In the genomic region with DNA sequence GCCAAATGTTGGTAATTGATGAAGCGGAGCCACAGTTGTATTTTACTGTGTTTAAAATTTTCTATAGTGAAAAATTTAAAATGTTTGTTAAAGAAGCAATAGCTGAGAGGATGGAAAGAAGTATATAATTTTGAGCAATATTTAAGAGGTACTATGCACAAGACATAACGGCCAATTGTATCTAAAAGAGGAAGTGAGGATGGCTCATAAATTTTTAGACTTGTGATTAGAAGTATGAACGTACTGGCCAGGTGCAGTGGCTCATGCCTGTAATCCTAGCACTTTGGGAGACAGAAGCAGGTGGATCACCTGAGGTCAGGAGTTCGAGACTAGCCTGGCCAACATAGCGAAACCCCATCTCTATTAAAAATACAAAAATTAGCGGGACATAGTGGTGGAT, we compare ENCODE assay signal across 22 cellular contexts.
"Had no signal": no experiment of that assay in that cellular context is flagged by ENCODE, and none has a peak within 500 bp of the region (broad histone marks: within the 10 kb centered on the region; RNA-seq: fewer than 3 reads in every experiment).

No MANE protein-coding gene starts in this region.

- H3K4me3 Mint-ChIP-seq: activated CD4-positive, alpha-beta T cell treated with anti-CD3 and anti-CD28 coated beads, Interleukin-2, amount 10 ng/mL, durations not matched to agents 7 days and 5 days; activated CD8-positive, alpha-beta memory T cell treated with anti-CD3 and anti-CD28 coated beads, Interleukin-2, amount 10 ng/mL, durations not matched to agents 7 days and 5 days; activated CD8-positive, alpha-beta T cell treated with anti-CD3 and anti-CD28 coated beads for 36 hours; activated naive CD4-positive, alpha-beta T cell treated with anti-CD3 and anti-CD28 coated beads, Interleukin-2, amount 50 U/mL, for 24 hours; dendritic cell treated with granulocyte-macrophage colony-stimulating factor and Interleukin-4, amounts not matched to agents 40 ng/mL and 50 ng/mL, for 4 days; memory B cell; nephron had no signal

- H3K36me3 Mint-ChIP-seq: activated CD8-positive, alpha-beta memory T cell treated with anti-CD3 and anti-CD28 coated beads, Interleukin-2, amount 10 ng/mL, durations not matched to agents 7 days and 5 days; activated naive CD4-positive, alpha-beta T cell treated with anti-CD3 and anti-CD28 coated beads, Interleukin-2, amount 50 U/mL, for 24 hours; memory B cell had no signal

- ATAC-seq: activated CD4-positive, CD25-positive, alpha-beta regulatory T cell treated with anti-CD3 and anti-CD28 coated beads, Interleukin-2, amount 50 U/mL, for 24 hours; activated CD8-positive, alpha-beta memory T cell treated with anti-CD3 and anti-CD28 coated beads, Interleukin-2, amount 10 ng/mL, durations not matched to agents 7 days and 5 days; activated CD8-positive, alpha-beta T cell treated with anti-CD3 and anti-CD28 coated beads for 36 hours; body of pancreas; heart right ventricle; left colon; pancreas; psoas muscle; right cardiac atrium; stimulated activated naive CD8-positive, alpha-beta T cell treated with anti-CD3 and anti-CD28 coated beads, Interleukin-15, Interleukin-2, amounts not matched to agents 100 U/mL and 50 U/mL, for 24 hours had no signal

- DNase-seq: activated CD4-positive, alpha-beta T cell treated with anti-CD3 and anti-CD28 coated beads, Interleukin-2, amount 10 ng/mL, durations not matched to agents 7 days and 5 days; activated CD8-positive, alpha-beta memory T cell treated with anti-CD3 and anti-CD28 coated beads, Interleukin-2, amount 10 ng/mL, durations not matched to agents 7 days and 5 days; activated CD8-positive, alpha-beta T cell treated with anti-CD3 and anti-CD28 coated beads for 36 hours; activated gamma-delta T cell treated with Interleukin-2 at 50 U/mL for 16 hours; activated T-cell treated with anti-CD3 and anti-CD28 coated beads for 4 hours; anterior cingulate cortex; body of pancreas; effector CD4-positive, alpha-beta T cell; heart right ventricle; left colon; pancreas; psoas muscle; stimulated activated CD4-positive, alpha-beta T cell treated with anti-CD3 and anti-CD28 coated beads, Interleukin-4, amount 100 ng/mL, for 24 hours; stimulated activated naive CD8-positive, alpha-beta T cell treated with anti-CD3 and anti-CD28 coated beads, Interleukin-15, Interleukin-2, amounts not matched to agents 100 U/mL and 50 U/mL, for 24 hours; substantia nigra; thyroid gland had no signal

- H3K9me3 Mint-ChIP-seq: activated CD4-positive, alpha-beta T cell treated with anti-CD3 and anti-CD28 coated beads, Interleukin-2, amount 10 ng/mL, durations not matched to agents 7 days and 5 days; activated CD8-positive, alpha-beta T cell treated with anti-CD3 and anti-CD28 coated beads for 36 hours had no signal

- H3K27me3 Mint-ChIP-seq: dendritic cell treated with granulocyte-macrophage colony-stimulating factor and Interleukin-4, amounts not matched to agents 40 ng/mL and 50 ng/mL, for 4 days; memory B cell had no signal

- H3K27ac Mint-ChIP-seq: activated CD4-positive, alpha-beta T cell treated with anti-CD3 and anti-CD28 coated beads, Interleukin-2, amount 10 ng/mL, durations not matched to agents 7 days and 5 days; activated CD8-positive, alpha-beta memory T cell treated with anti-CD3 and anti-CD28 coated beads, Interleukin-2, amount 10 ng/mL, durations not matched to agents 7 days and 5 days; activated CD8-positive, alpha-beta T cell treated with anti-CD3 and anti-CD28 coated beads for 36 hours; activated naive CD4-positive, alpha-beta T cell treated with anti-CD3 and anti-CD28 coated beads, Interleukin-2, amount 50 U/mL, for 24 hours; dendritic cell treated with granulocyte-macrophage colony-stimulating factor and Interleukin-4, amounts not matched to agents 40 ng/mL and 50 ng/mL, for 4 days; memory B cell; nephron had no signal

- H3K4me1 Mint-ChIP-seq: activated CD4-positive, alpha-beta T cell treated with anti-CD3 and anti-CD28 coated beads, Interleukin-2, amount 10 ng/mL, durations not matched to agents 7 days and 5 days; activated CD8-positive, alpha-beta memory T cell treated with anti-CD3 and anti-CD28 coated beads, Interleukin-2, amount 10 ng/mL, durations not matched to agents 7 days and 5 days; activated naive CD4-positive, alpha-beta T cell treated with anti-CD3 and anti-CD28 coated beads, Interleukin-2, amount 50 U/mL, for 24 hours; memory B cell; nephron had no signal
